8 cellular contexts compared by ENCODE assay signal in the genomic region with DNA sequence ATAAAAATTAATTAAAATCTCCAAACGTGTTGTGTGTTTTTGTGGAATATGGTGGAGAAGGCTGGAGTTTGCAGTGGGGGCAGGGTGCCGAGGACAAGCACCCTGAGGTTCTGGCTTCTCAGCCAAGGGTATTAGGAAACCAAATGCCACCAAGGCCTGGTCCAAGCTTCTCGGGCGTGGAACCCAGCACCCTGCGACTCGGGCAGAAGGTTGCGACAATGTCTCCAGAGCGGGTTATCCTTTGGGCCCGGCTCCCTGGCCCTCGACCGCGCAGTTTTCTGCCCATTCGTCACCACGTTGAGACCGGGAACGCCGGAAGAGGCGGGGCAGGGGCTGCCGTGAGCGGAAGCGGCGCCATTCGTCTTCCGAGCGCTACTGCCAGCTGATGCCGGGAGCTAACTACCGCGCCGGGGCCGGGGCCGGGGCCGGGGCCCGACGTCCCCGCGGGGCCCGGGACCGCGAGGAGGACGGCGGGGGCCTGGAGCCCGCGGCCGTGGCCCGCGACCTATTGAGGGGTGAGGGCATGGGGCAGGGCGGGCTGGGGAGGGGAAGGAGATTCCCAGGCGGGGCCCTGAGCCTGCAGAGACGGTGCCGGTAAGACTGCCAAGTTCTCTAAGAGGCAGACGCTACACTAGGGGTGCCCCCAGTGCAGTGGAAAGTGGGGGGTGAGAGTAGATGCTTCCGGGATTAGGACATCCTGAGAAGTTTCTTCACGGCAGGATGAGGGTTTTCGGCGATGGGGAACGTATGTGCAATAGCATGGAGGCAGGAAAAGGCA. TPM values are rescaled to one million over a fixed set of nuclear protein-coding genes. Genes with fewer than 3 reads are reported as not detected.
DNase-seq lines count a peak whose midpoint lies in the region; ATAC-seq and TF ChIP-seq lines count a peak whose summit lies in the region.

A gene with protein sequence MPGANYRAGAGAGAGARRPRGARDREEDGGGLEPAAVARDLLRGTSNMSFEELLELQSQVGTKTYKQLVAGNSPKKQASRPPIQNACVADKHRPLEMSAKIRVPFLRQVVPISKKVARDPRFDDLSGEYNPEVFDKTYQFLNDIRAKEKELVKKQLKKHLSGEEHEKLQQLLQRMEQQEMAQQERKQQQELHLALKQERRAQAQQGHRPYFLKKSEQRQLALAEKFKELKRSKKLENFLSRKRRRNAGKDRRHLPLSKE (plus strand): TSS at position 354 of the 778 bp plus-strand sequence. CDS start 32 bp downstream, at position 386.

- H3K4me1 ChIP-seq in DOHH2 (ENCODE audit: control insufficient read depth, low read length) (peaks cover 17% of the 10 kb centered on the region), H9 (ENCODE audit: insufficient read depth, low read length) (no peaks in the 10 kb centered on the region), psoas muscle (peaks cover 78% of the 10 kb centered on the region)

- H4K8ac ChIP-seq in H9 (replicated peaks; ENCODE audit: insufficient read length, low read depth, low read length), result no peak within 1 kb of the TSS

- no peaks in the 10 kb centered on the region for H3K27me3 Mint-ChIP-seq in H9 (ENCODE audit: low read depth)
- no peaks in the 10 kb centered on the region for H3K27me3 Mint-ChIP-seq in T-helper 17 cell

- H4K5ac ChIP-seq in H9 (ENCODE audit: insufficient read length, low read depth, low read length), result no peak within 1 kb of the TSS

- peaks cover 7% of the 10 kb centered on the region for H3K23me2 ChIP-seq in H9 (ENCODE audit: insufficient read length, low read depth, low read length, poor library complexity, severe bottlenecking)

- H3K36me3 ChIP-seq in DOHH2 (ENCODE audit: control insufficient read depth, low read length) (peaks cover 65% of the 10 kb centered on the region), psoas muscle (ENCODE audit: insufficient read depth in 1 of 2, low read depth in 1 of 2) (peaks cover 5 to 56% of the 10 kb centered on the region in 2 donors)

- H2BK5ac ChIP-seq in H9 (ENCODE audit: insufficient read length, low read length), result peak within 1 kb of the TSS; percentile 24

- DNase-seq in H9 (peak; percentile 82), NCI-H1048 (lab: John Stamatoyannopoulos, UW) (peak; percentile 40), T-helper 17 cell (peak; percentile 40 to 57 (median 51)), amygdala (lab: John Stamatoyannopoulos, UW) (peak in 55 of 56 donors; percentile 25 to 87 (median 64)), left ventricle myocardium superior (peak; percentile 91), psoas muscle (peak; percentile 90 to 94), ureter (ENCODE audit: low spot score) (peak; percentile 79)

- H3K9me3 ChIP-seq in DOHH2 (ENCODE audit: control insufficient read depth, insufficient read depth, low read length), result no peaks in the 10 kb centered on the region
- no peaks in the 10 kb centered on the region for H3K9me3 ChIP-seq in H9 (ENCODE audit: control insufficient read depth, low read depth, low read length)
- H3K9me3 ChIP-seq in T-helper 17 cell (ENCODE audit: control insufficient read depth, low read length, poor library complexity, severe bottlenecking), result no peaks in the 10 kb centered on the region
- H3K9me3 ChIP-seq in psoas muscle, result no peaks in the 10 kb centered on the region

- no peak within 1 kb of the TSS for H3T11ph ChIP-seq in H9 (ENCODE audit: low read length)

- ATAC-seq in T-helper 17 cell (peak; percentile 84), left ventricle myocardium superior (peak; percentile 77), psoas muscle (peak; percentile 83 to 87 (median 84))

- H4K91ac ChIP-seq in H9 (ENCODE audit: insufficient read length, low read depth, low read length), result no peak within 1 kb of the TSS

- H2BK120ac ChIP-seq in H9 (ENCODE audit: low read depth, low read length, poor library complexity, severe bottlenecking), result no peak within 1 kb of the TSS

- H3K27ac ChIP-seq in DOHH2 (ENCODE audit: low read depth, low read length) (peak within 1 kb of the TSS; percentile 74), H9 (ENCODE audit: insufficient read length, low read depth, low read length) (peak within 1 kb of the TSS; percentile 8), psoas muscle (peak within 1 kb of the TSS; percentile 95)

- no peak within 1 kb of the TSS for H2BK20ac ChIP-seq in H9 (ENCODE audit: low read depth, low read length, poor library complexity, severe bottlenecking)

- H3K9me2 ChIP-seq in DOHH2 (replicated peaks; ENCODE audit: control insufficient read depth, low read length), result no peaks in the 10 kb centered on the region

- H2BK12ac ChIP-seq in H9 (ENCODE audit: insufficient read length, low read depth, low read length), result no peak within 1 kb of the TSS

- no peak within 1 kb of the TSS for H3K56ac ChIP-seq in H9 (ENCODE audit: insufficient read length, low read depth, low read length)

- H3K4me3 ChIP-seq in DOHH2 (ENCODE audit: low read length) (peak within 1 kb of the TSS; percentile 85), psoas muscle (peak within 1 kb of the TSS; percentile 97)

- H3K9me3 Mint-ChIP-seq in H9, result no peaks in the 10 kb centered on the region

- H3K14ac ChIP-seq in H9 (ENCODE audit: insufficient read depth, low read length), result peak within 1 kb of the TSS; percentile 85

- H3F3A ChIP-seq in DOHH2 (ENCODE audit: control insufficient read depth, insufficient read depth), result peaks cover 14% of the 10 kb centered on the region

- H3K18ac ChIP-seq in H9 (ENCODE audit: insufficient read length, low read depth, low read length), result no peak within 1 kb of the TSS

- intact Hi-C loops in left ventricle myocardium superior (cut with micrococcal nuclease), result no loop called here
- intact Hi-C loops in psoas muscle (cut with DNase I), result no loop called here

- H2AK5ac ChIP-seq in H9 (ENCODE audit: insufficient read length, low read length), result no peak within 1 kb of the TSS

- H3K79me1 ChIP-seq in H9 (ENCODE audit: insufficient read depth, low read depth, low read length, poor library complexity, severe bottlenecking), result peaks cover 7% of the 10 kb centered on the region

- no peak within 1 kb of the TSS for H2AFZ ChIP-seq in H9 (ENCODE audit: low read length)

- H3K9ac ChIP-seq in H9 (ENCODE audit: extremely low read depth, insufficient read length, low read length), result peak within 1 kb of the TSS; percentile 90

- H3K4me1 Mint-ChIP-seq in H9, result peaks cover 4 to 14% of the 10 kb centered on the region in 2 experiments; a peak in 3 of 4 replicates
- peaks cover 25% of the 10 kb centered on the region for H3K4me1 Mint-ChIP-seq in T-helper 17 cell

- no peaks in the 10 kb centered on the region for H3K27me3 ChIP-seq in DOHH2 (ENCODE audit: control insufficient read depth, low read length)
- no peaks in the 10 kb centered on the region for H3K27me3 ChIP-seq in H9 (ENCODE audit: insufficient read depth, low read length)
- H3K27me3 ChIP-seq in psoas muscle (ENCODE audit: insufficient read depth in 3 of 3, low read length in 2 of 3), result no peaks in the 10 kb centered on the region

- H2BK15ac ChIP-seq in H9 (ENCODE audit: low read depth, low read length), result no peak within 1 kb of the TSS

- H3K23ac ChIP-seq in H9 (ENCODE audit: insufficient read length, low read depth, low read length), result no peak within 1 kb of the TSS

- peak within 1 kb of the TSS; percentile 95 to 99 (median 98) for H3K27ac Mint-ChIP-seq in H9
- H3K27ac Mint-ChIP-seq in T-helper 17 cell, result peak within 1 kb of the TSS; percentile 91

- peak within 1 kb of the TSS; percentile 98 to 99 for H3K4me3 Mint-ChIP-seq in H9
- H3K4me3 Mint-ChIP-seq in T-helper 17 cell, result peak within 1 kb of the TSS; percentile 95

- no peak for TF ChIP-seq CTCF in DOHH2 (IDR thresholded peaks at IDR 0.05; ENCODE audit: low read depth, low read length, poor library complexity, severe bottlenecking)
- TF ChIP-seq CTCF in H9 (conservative IDR thresholded peaks at IDR 0.05), result no peak
- TF ChIP-seq CTCF in psoas muscle (IDR thresholded peaks at IDR 0.05), result no peak

- H3K4me2 ChIP-seq in DOHH2 (ENCODE audit: low read length) (peak within 1 kb of the TSS; percentile 74), H9 (ENCODE audit: insufficient read depth, insufficient read length, low read length) (peak within 1 kb of the TSS; percentile 77)

- H3K79me2 ChIP-seq in DOHH2 (ENCODE audit: control insufficient read depth, low read length), result peaks cover 40% of the 10 kb centered on the region
- H3K79me2 ChIP-seq in H9 (ENCODE audit: insufficient read depth, low read length), result 0 out of 2 replicates have a peak, but pooled peaks cover 2% of the 10 kb centered on the region

- no peak within 1 kb of the TSS; the same call in 1 of the 2 replicates for H3K4ac ChIP-seq in H9 (ENCODE audit: low read depth, low read length)

- no CpG with 5 or more reads among the region's 56 CpGs for WGBS in H9 (ENCODE audit: extremely low coverage, insufficient read length, low lambda C conversion rate)
- WGBS in psoas muscle, 3 donors, result 0 to 1% (median 0%) methylated on average over 49 to 56 of the region's 56 CpGs

- peaks cover 33 to 62% (median 59%) of the 10 kb centered on the region in 3 experiments for H3K36me3 Mint-ChIP-seq in H9 (ENCODE audit: insufficient read depth in 1 of 3, low read depth in 3 of 3)
- peaks cover 7% of the 10 kb centered on the region for H3K36me3 Mint-ChIP-seq in T-helper 17 cell (ENCODE audit: low read depth)

- H4K20me1 ChIP-seq in DOHH2 (ENCODE audit: control insufficient read depth, insufficient read depth, low read depth, low read length) (no peaks in the 10 kb centered on the region), H9 (ENCODE audit: control insufficient read depth, insufficient read depth, insufficient read length) (no peaks in the 10 kb centered on the region)

RNA-seq across cellular contexts. Expression of the gene that starts here (rescaled TPM):
- total RNA-seq in H9 (2021) (117 and 121 TPM in 2 replicates), T-helper 17 cell (10 to 100 TPM; 25.2 to 29.0 TPM), left ventricle myocardium superior (27.6 TPM), psoas muscle (10 to 100 TPM; 31.0 to 47.3 (median 37.5) TPM), ureter (58.9 TPM)
- polyA plus RNA-seq in psoas muscle, result 10 to 100 TPM; 39.7 to 70.5 (median 68.2) TPM

Comparison
In these comparisons a context has a peak if more than half of its experiments do, and no peak if none do; other contexts are left out.
1. Peak in every context shown above with its lines: DNase-seq, ATAC-seq, H3K4me3 ChIP-seq and H3K27ac ChIP-seq.
2. H3K27ac ChIP-seq: peak in every context shown above with its lines; median percentile 95 in psoas muscle; 74 in DOHH2; 8 in H9.
3. DNase-seq: peak in every context shown above with its lines; median percentile 92 in psoas muscle; 91 in left ventricle myocardium superior; 82 in H9; 79 in ureter; 64 in amygdala; 51 in T-helper 17 cell; 40 in NCI-H1048.